ENCODE assay signal across 8 cellular contexts in genomic region chr3:170055209-170055608, GRCh38. TPM values are rescaled to one million over a fixed set of nuclear protein-coding genes. Genes with fewer than 3 reads are reported as not detected.
A peak's percentile ranks its signal among the peaks of the same experiment; 100 is the strongest.
DNase-seq lines count a peak whose midpoint lies in the region; ATAC-seq, FAIRE-seq and TF ChIP-seq lines count a peak whose summit lies in the region.

No MANE protein-coding gene starts in this region.

- no peak for FAIRE-seq in frontal cortex (lab: Jason Lieb, UNC)

- H3K9me3 Mint-ChIP-seq in activated T-helper 2 cell treated with anti-CD3 and anti-CD28 coated beads, Interferon-gamma antibody, Interleukin-2, Interleukin-4, amounts not matched to agents 10 μg/mL and 5 μg/mL and 100 μg/mL, durations not matched to agents 14 hours and 24 hours and 36 hours, result no peaks in the 10 kb centered on the region

- no peaks in the 10 kb centered on the region for H3K27me3 Mint-ChIP-seq in activated T-helper 2 cell treated with anti-CD3 and anti-CD28 coated beads, Interferon-gamma antibody, Interleukin-2, Interleukin-4, amounts not matched to agents 10 μg/mL and 5 μg/mL and 100 μg/mL, durations not matched to agents 14 hours and 24 hours and 36 hours (ENCODE audit: low read depth)

- peaks cover 3% of the 10 kb centered on the region for H3K36me3 Mint-ChIP-seq in activated T-helper 2 cell treated with anti-CD3 and anti-CD28 coated beads, Interferon-gamma antibody, Interleukin-2, Interleukin-4, amounts not matched to agents 10 μg/mL and 5 μg/mL and 100 μg/mL, durations not matched to agents 14 hours and 24 hours and 36 hours (ENCODE audit: low read depth)

- H3K4me1 ChIP-seq in DOHH2 (ENCODE audit: control insufficient read depth, low read length), result peaks cover 50% of the 10 kb centered on the region

- intact Hi-C loops in activated T-helper 2 cell treated with anti-CD3 and anti-CD28 coated beads, Interferon-gamma antibody, Interleukin-2, Interleukin-4, amounts not matched to agents 10 μg/mL and 5 μg/mL and 100 μg/mL, durations not matched to agents 14 hours and 24 hours and 36 hours (cut with micrococcal nuclease), result loop anchor here (2.0 to 5.0 kb wide), 2 partner anchors 202 to 290 kb away; partner anchors contain the start of gene TERC

- peaks cover 12% of the 10 kb centered on the region for H3K79me2 ChIP-seq in DOHH2 (ENCODE audit: control insufficient read depth, low read length)

- peaks cover 9% of the 10 kb centered on the region for H3F3A ChIP-seq in DOHH2 (ENCODE audit: control insufficient read depth, insufficient read depth)

- no peak overlapping the region for H3K4me3 Mint-ChIP-seq in activated T-helper 2 cell treated with anti-CD3 and anti-CD28 coated beads, Interferon-gamma antibody, Interleukin-2, Interleukin-4, amounts not matched to agents 10 μg/mL and 5 μg/mL and 100 μg/mL, durations not matched to agents 14 hours and 24 hours and 36 hours (ENCODE audit: low read depth)

- H3K4me3 ChIP-seq in DOHH2 (ENCODE audit: low read length), result peak overlapping the region; percentile 58

- H3K4me2 ChIP-seq in DOHH2 (ENCODE audit: low read length), result peak overlapping the region; percentile 55

- no peaks in the 10 kb centered on the region for H3K27me3 ChIP-seq in DOHH2 (ENCODE audit: control insufficient read depth, low read length)

- TF ChIP-seq CTCF in DOHH2 (IDR thresholded peaks at IDR 0.05; ENCODE audit: low read depth, low read length, poor library complexity, severe bottlenecking), result no peak

- H3K27ac ChIP-seq in DOHH2 (ENCODE audit: low read depth, low read length), result no peak overlapping the region

- no peaks in the 10 kb centered on the region for H4K20me1 ChIP-seq in DOHH2 (ENCODE audit: control insufficient read depth, insufficient read depth, low read depth, low read length)

- H3K4me1 Mint-ChIP-seq in activated T-helper 2 cell treated with anti-CD3 and anti-CD28 coated beads, Interferon-gamma antibody, Interleukin-2, Interleukin-4, amounts not matched to agents 10 μg/mL and 5 μg/mL and 100 μg/mL, durations not matched to agents 14 hours and 24 hours and 36 hours (ENCODE audit: low read depth), result peaks cover 46% of the 10 kb centered on the region

- H3K9me2 ChIP-seq in DOHH2 (replicated peaks; ENCODE audit: control insufficient read depth, low read length), result no peaks in the 10 kb centered on the region

- peak overlapping the region; percentile 24 for H3K27ac Mint-ChIP-seq in activated T-helper 2 cell treated with anti-CD3 and anti-CD28 coated beads, Interferon-gamma antibody, Interleukin-2, Interleukin-4, amounts not matched to agents 10 μg/mL and 5 μg/mL and 100 μg/mL, durations not matched to agents 14 hours and 24 hours and 36 hours

- ATAC-seq in GM19395 (IDR thresholded peaks at IDR 0.05; ENCODE audit: unreplicated experiment) (peak; percentile 78), HG03135 (IDR thresholded peaks at IDR 0.05; ENCODE audit: unreplicated experiment) (peak; percentile 56)

- peaks cover 15% of the 10 kb centered on the region for H3K36me3 ChIP-seq in DOHH2 (ENCODE audit: control insufficient read depth, low read length)

- no peak for DNase-seq in activated T-helper 2 cell treated with anti-CD3 and anti-CD28 coated beads, Interferon-gamma antibody, Interleukin-2, Interleukin-4, amounts not matched to agents 10 μg/mL and 5 μg/mL and 100 μg/mL, durations not matched to agents 14 hours and 24 hours and 36 hours (ENCODE audit: low spot score)
- DNase-seq in frontal cortex (ENCODE audit: low spot score in 2 of 2) (no peak), UCSD-AML1 (lab: John Stamatoyannopoulos, UW; ENCODE audit: unreplicated experiment) (no peak), Ammon's horn (ENCODE audit: low spot score) (no peak), inferior parietal cortex (ENCODE audit: extremely low spot score) (no peak)

- no peaks in the 10 kb centered on the region for H3K9me3 ChIP-seq in DOHH2 (ENCODE audit: control insufficient read depth, insufficient read depth, low read length)

RNA-seq across cellular contexts. Expression of gene GPR160, which starts 17.4 kb away (rescaled TPM):
- 7.7 and 9.6 TPM in 2 replicates for total RNA-seq in activated T-helper 2 cell treated with anti-CD3 and anti-CD28 coated beads, Interferon-gamma antibody, Interleukin-2, Interleukin-4, amounts not matched to agents 10 μg/mL and 5 μg/mL and 100 μg/mL, durations not matched to agents 14 hours and 24 hours and 36 hours
- 2.9 TPM for total RNA-seq in frontal cortex
